In genomic region chr1:65002508-65003315, GRCh38 we compare ENCODE assay signal across 8 cellular contexts. TPM values are rescaled to one million over a fixed set of nuclear protein-coding genes. Genes with fewer than 3 reads are reported as not detected.
DNase-seq lines count a peak whose midpoint lies in the region; ATAC-seq, FAIRE-seq and TF ChIP-seq lines count a peak whose summit lies in the region.

No MANE protein-coding gene starts in this region.

- peak overlapping the region; percentile 92 for H2AFZ ChIP-seq in keratinocyte (ENCODE audit: control insufficient read depth, low read length)

- no peaks in the 10 kb centered on the region for H3K27me3 ChIP-seq in CD8-positive, alpha-beta T cell (ENCODE audit: insufficient read depth, low read length)
- H3K27me3 ChIP-seq in HUES64 (ENCODE audit: insufficient read depth, low read length) (peaks cover 52% of the 10 kb centered on the region), keratinocyte (ENCODE audit: control insufficient read depth, extremely low read depth, insufficient read depth, low read length) (no peaks in the 10 kb centered on the region)

- peak overlapping the region; percentile 87 for H3K4me2 ChIP-seq in keratinocyte (ENCODE audit: control insufficient read depth, extremely low read depth, insufficient read depth, low read depth, low read length)

- CTCF ChIA-PET in CD8-positive, alpha-beta T cell (lab: Charles Lee), result interaction anchor here (1.0 to 1.4 kb wide), 4 partner anchors 19 to 43 kb away, joined by 3 to 6 read pairs (median 4); partner anchors contain the start of gene JAK1

- no peaks in the 10 kb centered on the region for H3K9me1 ChIP-seq in keratinocyte (ENCODE audit: control insufficient read depth, extremely low read depth, insufficient read depth, low read length)

- H3K4me3 Mint-ChIP-seq in CD8-positive, alpha-beta T cell, result peak overlapping the region; percentile 84

- no peak for TF ChIP-seq CTCF in CD8-positive, alpha-beta T cell (IDR thresholded peaks at IDR 0.05)
- TF ChIP-seq CTCF in keratinocyte (optimal IDR thresholded peaks at IDR 0.05 in 1 of 3, IDR thresholded peaks at IDR 0.05 in 1 of 3, conservative IDR thresholded peaks at IDR 0.05 in 1 of 3; ENCODE audit: extremely low read depth in 1 of 3, insufficient read depth in 2 of 3, low read length in 3 of 3), result no peak

- intact Hi-C loops in CD8-positive, alpha-beta T cell (cut with DNase I, micrococcal nuclease), result loop anchor here (1.0 to 5.0 kb wide), 6 partner anchors 36 to 138 kb away; partner anchors contain the start of gene JAK1 (in 1 of the 2)

- peaks cover 30% of the 10 kb centered on the region for H3K4me1 Mint-ChIP-seq in CD8-positive, alpha-beta T cell (ENCODE audit: low read depth)

- FAIRE-seq in keratinocyte (lab: Jason Lieb, UNC), result peak; percentile 36

- peak; percentile 87 for ATAC-seq in CD8-positive, alpha-beta T cell
- peak; percentile 81 for ATAC-seq in GM21515 (IDR thresholded peaks at IDR 0.05; ENCODE audit: unreplicated experiment)

- peak overlapping the region; percentile 91 for H3K27ac Mint-ChIP-seq in CD8-positive, alpha-beta T cell

- no peaks in the 10 kb centered on the region for H3K79me2 ChIP-seq in keratinocyte (ENCODE audit: control insufficient read depth, insufficient read depth, low read length)

- H4K20me1 ChIP-seq in keratinocyte (ENCODE audit: control insufficient read depth, extremely low read depth, insufficient read depth, low read length), result no peaks in the 10 kb centered on the region

- dilution Hi-C loops in keratinocyte (cut with MboI; ENCODE audit: extremely low pct_ligation_motif_present, low sequenced_read_pairs), result no loop called here

- peak overlapping the region; percentile 61 for H3K27ac ChIP-seq in CD8-positive, alpha-beta T cell (ENCODE audit: low read depth, low read length)
- H3K27ac ChIP-seq in HUES64 (ENCODE audit: low read depth, low read length), result no peak overlapping the region
- H3K27ac ChIP-seq in keratinocyte (ENCODE audit: control insufficient read depth, insufficient read depth, low read length), result peak overlapping the region; percentile 70

- H3K4me1 ChIP-seq in CD8-positive, alpha-beta T cell (ENCODE audit: insufficient read depth, low read length), result peaks cover 19% of the 10 kb centered on the region
- H3K4me1 ChIP-seq in HUES64 (ENCODE audit: insufficient read depth, low read length), result peaks cover 11% of the 10 kb centered on the region
- peaks cover 12% of the 10 kb centered on the region for H3K4me1 ChIP-seq in keratinocyte (ENCODE audit: control insufficient read depth, extremely low read depth, insufficient read depth, low read length)

- DNase-seq in CD8-positive, alpha-beta T cell, result peak; percentile 42 to 88 (median 69)
- peak; percentile 74 for DNase-seq in activated CD4-positive, CD25-positive, alpha-beta regulatory T cell treated with anti-CD3 and anti-CD28 coated beads, Interleukin-2, amount 50 U/mL, for 72 hours
- peak; percentile 82 for DNase-seq in central memory CD4-positive, alpha-beta T cell
- peak; percentile 26 for DNase-seq in keratinocyte (ENCODE audit: low read depth, low spot score)
- DNase-seq in stimulated activated CD4-positive, alpha-beta T cell treated with anti-CD3 and anti-CD28 coated beads, Interleukin-12 subunit alpha, Interleukin-12 subunit beta, amount 100 ng/mL, for 24 hours (ENCODE audit: low read depth in 2 of 2), result peak; percentile 42 to 63
- no peak for DNase-seq in GM19240 (ENCODE audit: insufficient read length, low spot score)

- H3K36me3 ChIP-seq in CD8-positive, alpha-beta T cell (ENCODE audit: insufficient read depth, low read length), result no peaks in the 10 kb centered on the region
- no peaks in the 10 kb centered on the region for H3K36me3 ChIP-seq in HUES64 (ENCODE audit: insufficient read depth, low read length)
- H3K36me3 ChIP-seq in keratinocyte (ENCODE audit: control insufficient read depth in 2 of 2, extremely low read depth in 1 of 2, insufficient read depth in 2 of 2, low read length in 2 of 2), result no peaks in the 10 kb centered on the region

- H3K36me3 Mint-ChIP-seq in CD8-positive, alpha-beta T cell, result no peaks in the 10 kb centered on the region

- H3K4me3 ChIP-seq in CD8-positive, alpha-beta T cell (ENCODE audit: low read depth, low read length), result peak overlapping the region; percentile 66
- H3K4me3 ChIP-seq in HUES64 (ENCODE audit: low read length) (peak overlapping the region; percentile 50), keratinocyte (ENCODE audit: control insufficient read depth in 2 of 3, extremely low read depth in 1 of 3, insufficient read depth in 2 of 3, low read depth in 1 of 3, low read length in 3 of 3) (peak overlapping the region; percentile 63 to 71 (median 67))

- no peaks in the 10 kb centered on the region for H3K9me3 ChIP-seq in CD8-positive, alpha-beta T cell (ENCODE audit: low read length)
- peaks cover 10% of the 10 kb centered on the region; the same call in 1 of the 2 replicates for H3K9me3 ChIP-seq in HUES64 (ENCODE audit: insufficient read depth, low read depth, low read length)
- no peaks in the 10 kb centered on the region for H3K9me3 ChIP-seq in keratinocyte (ENCODE audit: control insufficient read depth, low read depth, low read length)

- H3K27me3 Mint-ChIP-seq in CD8-positive, alpha-beta T cell (ENCODE audit: low read depth), result no peaks in the 10 kb centered on the region

- peak overlapping the region; percentile 23 for H3K9ac ChIP-seq in HUES64 (ENCODE audit: low read depth, low read length)
- peak overlapping the region; percentile 90 for H3K9ac ChIP-seq in keratinocyte (ENCODE audit: control insufficient read depth, extremely low read depth, insufficient read depth, low read length)

- WGBS in HUES64, result under 1% methylated on average over 72 of the region's 72 CpGs

- H3K9me3 Mint-ChIP-seq in CD8-positive, alpha-beta T cell, result no peaks in the 10 kb centered on the region

- POLR2A ChIA-PET in CD8-positive, alpha-beta T cell (lab: Charles Lee), result interaction anchor here (0.7 to 3.5 kb wide), 9 partner anchors 10 to 135 kb away, joined by 3 to 15 read pairs (median 4); partner anchors contain the start of gene JAK1

RNA-seq across cellular contexts. Expression of gene JAK1, which starts 36.4 kb away (rescaled TPM):
- 100 to 1,000 TPM; 280 to 298 TPM for total RNA-seq in CD8-positive, alpha-beta T cell
- 8.9 TPM for polyA plus RNA-seq in HUES64 (2013, experiment 1 of 2)
- 10.1 TPM for polyA plus RNA-seq in HUES64 (2013, experiment 2 of 2)
- polyA plus RNA-seq in keratinocyte, result 46.5 to 56.3 TPM (median 50.9 TPM) in 3 replicates
- polyA plus RNA-seq in keratinocyte (2011; ENCODE audit: low read depth), result 67.9 TPM
- polyA plus RNA-seq in keratinocyte (2011; cell fraction: cytosol; rRNA removed), result 48.3 and 75.7 TPM in 2 replicates
- polyA plus RNA-seq in keratinocyte (2011; cell fraction: nucleus; rRNA removed), result 85.0 and 98.9 TPM in 2 replicates
- 35.1 and 48.7 TPM in 2 replicates for polyA plus RNA-seq in keratinocyte (2012; ENCODE audit: low replicate concordance)
- polyA minus RNA-seq in keratinocyte, result 50.8 to 79.5 TPM (median 74.4 TPM) in 3 replicates
- 48.9 TPM for polyA minus RNA-seq in keratinocyte (2011; cell fraction: cytosol; rRNA and poly(A)+ RNA removed)
- 52.1 and 101 TPM in 2 replicates for polyA minus RNA-seq in keratinocyte (2011; cell fraction: nucleus; rRNA and poly(A)+ RNA removed)
